ENCODE assay signal across 1 cellular context in the genomic region with DNA sequence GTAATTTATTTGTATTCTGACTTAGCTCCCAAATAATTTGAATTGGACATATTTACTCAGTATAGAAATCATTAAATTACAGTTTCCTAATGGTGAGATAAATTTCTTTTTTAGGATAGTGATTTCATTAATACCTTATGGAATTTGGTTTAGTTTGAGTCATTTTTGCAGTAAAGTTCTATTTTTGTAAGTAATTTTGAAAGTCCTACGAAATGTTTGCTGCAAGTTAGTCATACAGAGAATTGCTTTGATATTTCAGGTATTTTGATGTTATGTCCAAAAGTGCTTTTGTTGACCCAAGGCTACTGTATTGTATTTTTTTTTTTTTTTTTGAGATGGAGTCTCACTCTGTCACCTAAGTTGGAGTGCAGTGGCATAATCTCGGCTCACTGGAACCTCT.
TF ChIP-seq lines count a peak whose summit lies in the region.

No MANE protein-coding gene starts in this region.

TF ChIP-seq in GM12878, 131 proteins besides CTCF, POLR2A, EP300 and RAD21 (continued from another document):
- TF ChIP-seq, protein P1, sequence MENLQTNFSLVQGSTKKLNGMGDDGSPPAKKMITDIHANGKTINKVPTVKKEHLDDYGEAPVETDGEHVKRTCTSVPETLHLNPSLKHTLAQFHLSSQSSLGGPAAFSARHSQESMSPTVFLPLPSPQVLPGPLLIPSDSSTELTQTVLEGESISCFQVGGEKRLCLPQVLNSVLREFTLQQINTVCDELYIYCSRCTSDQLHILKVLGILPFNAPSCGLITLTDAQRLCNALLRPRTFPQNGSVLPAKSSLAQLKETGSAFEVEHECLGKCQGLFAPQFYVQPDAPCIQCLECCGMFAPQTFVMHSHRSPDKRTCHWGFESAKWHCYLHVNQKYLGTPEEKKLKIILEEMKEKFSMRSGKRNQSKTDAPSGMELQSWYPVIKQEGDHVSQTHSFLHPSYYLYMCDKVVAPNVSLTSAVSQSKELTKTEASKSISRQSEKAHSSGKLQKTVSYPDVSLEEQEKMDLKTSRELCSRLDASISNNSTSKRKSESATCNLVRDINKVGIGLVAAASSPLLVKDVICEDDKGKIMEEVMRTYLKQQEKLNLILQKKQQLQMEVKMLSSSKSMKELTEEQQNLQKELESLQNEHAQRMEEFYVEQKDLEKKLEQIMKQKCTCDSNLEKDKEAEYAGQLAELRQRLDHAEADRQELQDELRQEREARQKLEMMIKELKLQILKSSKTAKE (IDR thresholded peaks at IDR 0.05; ENCODE audit: low read depth, poor library complexity, severe bottlenecking), result no peak
- TF ChIP-seq TCF7 (IDR thresholded peaks at IDR 0.05; ENCODE audit: borderline replicate concordance) (peak; percentile 89), BCL3 (IDR thresholded peaks at IDR 0.05; ENCODE audit: borderline replicate concordance, insufficient read depth, low read depth, low read length, poor library complexity, severe bottlenecking) (peak; percentile 64), STAT1 (conservative IDR thresholded peaks at IDR 0.05) (no peak), BCLAF1 (IDR thresholded peaks at IDR 0.05) (no peak), SUPT20H (IDR thresholded peaks at IDR 0.05; ENCODE audit: borderline replicate concordance, control insufficient read depth, low read depth, low read length) (no peak), PAX5 (IDR thresholded peaks at IDR 0.05; ENCODE audit: borderline replicate concordance, low read depth, low read length) (no peak), POLR2AphosphoS2 (IDR thresholded peaks at IDR 0.05; ENCODE audit: low read depth, low read length) (no peak), EGR1 (IDR thresholded peaks at IDR 0.05; ENCODE audit: borderline replicate concordance in 1 of 2, low read depth in 2 of 2, low read length in 2 of 2) (no peak), EED (IDR thresholded peaks at IDR 0.05; ENCODE audit: low read depth) (peak; percentile 80), FOXM1 (IDR thresholded peaks at IDR 0.05; ENCODE audit: low read depth, low read length) (peak; percentile 98; the same call in 1 of the 2 replicates), SRF (IDR thresholded peaks at IDR 0.05; ENCODE audit: low read depth in 2 of 2, low read length in 2 of 2) (peak in 1 of 2 experiments; percentile 64; a peak in 1 of 4 replicates), ZNF274 (IDR thresholded peaks at IDR 0.05; ENCODE audit: insufficient read depth, insufficient read length) (no peak), RUNX3 (IDR thresholded peaks at IDR 0.05; ENCODE audit: low read length) (peak; percentile 96), IKZF1 (conservative IDR thresholded peaks at IDR 0.05) (peak; percentile 59), CEBPB (IDR thresholded peaks at IDR 0.05; ENCODE audit: borderline replicate concordance in 1 of 2, low read depth in 2 of 2, low read length in 2 of 2) (peak in 1 of 2 experiments; percentile 95; a peak in 1 of 4 replicates), YBX1 (IDR thresholded peaks at IDR 0.05) (no peak), POLR2AphosphoS5 (IDR thresholded peaks at IDR 0.05; ENCODE audit: low read length) (no peak), HDGF (IDR thresholded peaks at IDR 0.05) (no peak), BCL11A (IDR thresholded peaks at IDR 0.05; ENCODE audit: low read depth, low read length) (peak; percentile 85; the same call in 1 of the 2 replicates), ZBED1 (IDR thresholded peaks at IDR 0.05; ENCODE audit: borderline replicate concordance) (peak; percentile 94), CREB1 (IDR thresholded peaks at IDR 0.05; ENCODE audit: low read depth) (peak; percentile 68), CHD1 (IDR thresholded peaks at IDR 0.05; ENCODE audit: low read depth, low read length) (no peak)
- TF ChIP-seq, protein P2, sequence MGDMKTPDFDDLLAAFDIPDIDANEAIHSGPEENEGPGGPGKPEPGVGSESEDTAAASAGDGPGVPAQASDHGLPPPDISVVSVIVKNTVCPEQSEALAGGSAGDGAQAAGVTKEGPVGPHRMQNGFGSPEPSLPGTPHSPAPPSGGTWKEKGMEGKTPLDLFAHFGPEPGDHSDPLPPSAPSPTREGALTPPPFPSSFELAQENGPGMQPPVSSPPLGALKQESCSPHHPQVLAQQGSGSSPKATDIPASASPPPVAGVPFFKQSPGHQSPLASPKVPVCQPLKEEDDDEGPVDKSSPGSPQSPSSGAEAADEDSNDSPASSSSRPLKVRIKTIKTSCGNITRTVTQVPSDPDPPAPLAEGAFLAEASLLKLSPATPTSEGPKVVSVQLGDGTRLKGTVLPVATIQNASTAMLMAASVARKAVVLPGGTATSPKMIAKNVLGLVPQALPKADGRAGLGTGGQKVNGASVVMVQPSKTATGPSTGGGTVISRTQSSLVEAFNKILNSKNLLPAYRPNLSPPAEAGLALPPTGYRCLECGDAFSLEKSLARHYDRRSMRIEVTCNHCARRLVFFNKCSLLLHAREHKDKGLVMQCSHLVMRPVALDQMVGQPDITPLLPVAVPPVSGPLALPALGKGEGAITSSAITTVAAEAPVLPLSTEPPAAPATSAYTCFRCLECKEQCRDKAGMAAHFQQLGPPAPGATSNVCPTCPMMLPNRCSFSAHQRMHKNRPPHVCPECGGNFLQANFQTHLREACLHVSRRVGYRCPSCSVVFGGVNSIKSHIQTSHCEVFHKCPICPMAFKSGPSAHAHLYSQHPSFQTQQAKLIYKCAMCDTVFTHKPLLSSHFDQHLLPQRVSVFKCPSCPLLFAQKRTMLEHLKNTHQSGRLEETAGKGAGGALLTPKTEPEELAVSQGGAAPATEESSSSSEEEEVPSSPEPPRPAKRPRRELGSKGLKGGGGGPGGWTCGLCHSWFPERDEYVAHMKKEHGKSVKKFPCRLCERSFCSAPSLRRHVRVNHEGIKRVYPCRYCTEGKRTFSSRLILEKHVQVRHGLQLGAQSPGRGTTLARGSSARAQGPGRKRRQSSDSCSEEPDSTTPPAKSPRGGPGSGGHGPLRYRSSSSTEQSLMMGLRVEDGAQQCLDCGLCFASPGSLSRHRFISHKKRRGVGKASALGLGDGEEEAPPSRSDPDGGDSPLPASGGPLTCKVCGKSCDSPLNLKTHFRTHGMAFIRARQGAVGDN (IDR thresholded peaks at IDR 0.05), result no peak
- TF ChIP-seq, protein P3, sequence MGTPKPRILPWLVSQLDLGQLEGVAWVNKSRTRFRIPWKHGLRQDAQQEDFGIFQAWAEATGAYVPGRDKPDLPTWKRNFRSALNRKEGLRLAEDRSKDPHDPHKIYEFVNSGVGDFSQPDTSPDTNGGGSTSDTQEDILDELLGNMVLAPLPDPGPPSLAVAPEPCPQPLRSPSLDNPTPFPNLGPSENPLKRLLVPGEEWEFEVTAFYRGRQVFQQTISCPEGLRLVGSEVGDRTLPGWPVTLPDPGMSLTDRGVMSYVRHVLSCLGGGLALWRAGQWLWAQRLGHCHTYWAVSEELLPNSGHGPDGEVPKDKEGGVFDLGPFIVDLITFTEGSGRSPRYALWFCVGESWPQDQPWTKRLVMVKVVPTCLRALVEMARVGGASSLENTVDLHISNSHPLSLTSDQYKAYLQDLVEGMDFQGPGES (IDR thresholded peaks at IDR 0.05), result no peak
- TF ChIP-seq, protein P4, sequence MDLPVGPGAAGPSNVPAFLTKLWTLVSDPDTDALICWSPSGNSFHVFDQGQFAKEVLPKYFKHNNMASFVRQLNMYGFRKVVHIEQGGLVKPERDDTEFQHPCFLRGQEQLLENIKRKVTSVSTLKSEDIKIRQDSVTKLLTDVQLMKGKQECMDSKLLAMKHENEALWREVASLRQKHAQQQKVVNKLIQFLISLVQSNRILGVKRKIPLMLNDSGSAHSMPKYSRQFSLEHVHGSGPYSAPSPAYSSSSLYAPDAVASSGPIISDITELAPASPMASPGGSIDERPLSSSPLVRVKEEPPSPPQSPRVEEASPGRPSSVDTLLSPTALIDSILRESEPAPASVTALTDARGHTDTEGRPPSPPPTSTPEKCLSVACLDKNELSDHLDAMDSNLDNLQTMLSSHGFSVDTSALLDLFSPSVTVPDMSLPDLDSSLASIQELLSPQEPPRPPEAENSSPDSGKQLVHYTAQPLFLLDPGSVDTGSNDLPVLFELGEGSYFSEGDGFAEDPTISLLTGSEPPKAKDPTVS (IDR thresholded peaks at IDR 0.05; ENCODE audit: low read depth, low read length), result no peak
TF ChIP-seq in GM12878: peak in this region for 28.
